21 cellular contexts compared by ENCODE assay signal in genomic region chr1:225891229-225891972, GRCh38. TPM values are rescaled to one million over a fixed set of nuclear protein-coding genes. Genes with fewer than 3 reads are reported as not detected.
DNase-seq lines count a peak whose midpoint lies in the region; ATAC-seq and TF ChIP-seq lines count a peak whose summit lies in the region.
"Had no signal": no experiment of that assay in that cellular context is flagged by ENCODE, and none has a peak within 500 bp of the region (broad histone marks: within the 10 kb centered on the region; RNA-seq: fewer than 3 reads in every experiment).

No MANE protein-coding gene starts in this region.

- POLR2A ChIA-PET in HEK293T (lab: Yijun Ruan, JAX) (interaction anchor here (1.3 to 2.5 kb wide), 2 partner anchors 9 to 24 kb away, joined by 3 to 18 read pairs; partner anchors contain the start of gene TMEM63A), RWPE1 (lab: Yijun Ruan, JAX; ENCODE audit: low non-redundant PET) (no interaction called here)

- intact Hi-C loops in prostate gland (cut with DNase I): no loop called here

- H3K27me3 ChIP-seq in prostate gland (replicated peaks; ENCODE audit: insufficient read depth): no peaks in the 10 kb centered on the region

- H3K4me1 ChIP-seq in prostate gland (replicated peaks): peaks cover 10% of the 10 kb centered on the region
- H3K4me1 ChIP-seq: HAP-1, parathyroid adenoma, tibial nerve had no signal

- H3K36me3 ChIP-seq in prostate gland: no peaks in the 10 kb centered on the region
- H3K36me3 ChIP-seq: HAP-1, tibial nerve had no signal

- no peak for ATAC-seq in GM21528 (IDR thresholded peaks at IDR 0.05; ENCODE audit: low FRiP score, unreplicated experiment)
- ATAC-seq: effector memory CD8-positive, alpha-beta T cell had no signal

- H3K9me3 ChIP-seq in prostate gland: no peaks in the 10 kb centered on the region
- H3K9me3 ChIP-seq: HAP-1, tibial nerve had no signal

- peak overlapping the region; percentile 20; the same call in 1 of the 2 replicates for H3K27ac ChIP-seq in RWPE1
- H3K27ac ChIP-seq in prostate gland: peak overlapping the region; percentile 86 to 91
- H3K27ac ChIP-seq: parathyroid adenoma, skin epidermis, tibial nerve had no signal

- TF ChIP-seq CTCF in RWPE1 (conservative IDR thresholded peaks at IDR 0.05; ENCODE audit: low read depth): no peak
- TF ChIP-seq CTCF in prostate gland (IDR thresholded peaks at IDR 0.05): no peak

- CTCF ChIA-PET in HEK293T (lab: Yijun Ruan, JAX) (interaction anchor here (0.6 kb wide), 1 partner anchor 735 kb away, joined by 3 read pairs; no protein-coding TSS in a partner anchor), RWPE1 (lab: Yijun Ruan, JAX) (no interaction called here)

- TF ChIP-seq POLR2A in prostate gland (IDR thresholded peaks at IDR 0.05): no peak

- DNase-seq in HEK293T (ENCODE audit: extremely low spot score) (no peak), RWPE1 (ENCODE audit: low spot score) (no peak), left kidney (ENCODE audit: low read depth, low spot score) (peak; percentile 67), prostate gland (ENCODE audit: low spot score) (peak; percentile 87), cerebellar nuclear complex (lab: John Stamatoyannopoulos, UW) (no peak), COLO829 (ENCODE audit: low spot score) (no peak)
- DNase-seq: activated CD4-positive, CD25-positive, alpha-beta regulatory T cell; amniotic stem cell; effector memory CD8-positive, alpha-beta T cell; NCI-H2029 treated with DMSO at 0.1 percent for 48 hours; NCI-H510A treated with DMSO at 0.1 percent for 48 hours; SHP77; stimulated activated CD4-positive, alpha-beta T cell treated with anti-CD3 and anti-CD28 coated beads, Interleukin-4, amount 100 ng/mL, for 4 hours; stimulated activated CD8-positive, alpha-beta memory T cell treated with anti-CD3 and anti-CD28 coated beads, Interleukin-4, amount 100 ng/mL, for 48 hours had no signal

- no peak overlapping the region for H3K4me3 ChIP-seq in prostate gland
- H3K4me3 ChIP-seq: HAP-1, skin epidermis, tibial nerve had no signal

- 69% methylated on average over 14 of the region's 14 CpGs for WGBS in prostate gland

TF ChIP-seq in HEK293T, 16 proteins besides CTCF, POLR2A, EP300 and RAD21:
- no peak for TF ChIP-seq L3MBTL2 (conservative IDR thresholded peaks at IDR 0.05)
- TF ChIP-seq HDGF (IDR thresholded peaks at IDR 0.05; ENCODE audit: borderline replicate concordance): 0 out of 2 replicates have a peak, but pooled peaks have one; percentile 28

RNA-seq across cellular contexts. Expression of gene LEFTY1, which starts 2.5 kb away (rescaled TPM):
- total RNA-seq in prostate gland: 1 to 10 TPM; 1.7 to 2.0 TPM
- total RNA-seq: B cell, kidney epithelial cell had no signal

RNA-seq across cellular contexts. Expression of gene TMEM63A, which starts 9.2 kb away (rescaled TPM):
- 100 to 1,000 TPM; 141 to 192 TPM for total RNA-seq in prostate gland

RNA-seq across cellular contexts. Expression of gene PYCR2, which starts 32.6 kb away (rescaled TPM):
- total RNA-seq in prostate gland: 10 to 100 TPM; 70.8 to 80.2 TPM

RNA-seq across cellular contexts. Expression of gene LEFTY2, which starts 49.6 kb away (rescaled TPM):
- 1 to 10 TPM in 1 of 2 donors, not detected in 1; 7.9 TPM for total RNA-seq in prostate gland
- total RNA-seq: B cell, kidney epithelial cell, tibial nerve had no signal

Comparison
In these comparisons a context has a peak if more than half of its experiments do, and no peak if none do; other contexts are left out.
1. DNase-seq: peak in left kidney (single experiment) and prostate gland (single experiment); none in HEK293T (single experiment), RWPE1 (single experiment), cerebellar nuclear complex (0 of 2) and COLO829 (single experiment).